Comparison of ENCODE assay signal across 8 cellular contexts in genomic region chr11:808427-809286, GRCh38. TPM values are rescaled to one million over a fixed set of nuclear protein-coding genes. Genes with fewer than 3 reads are reported as not detected.
DNase-seq lines count a peak whose midpoint lies in the region; ATAC-seq lines count a peak whose summit lies in the region.

No MANE protein-coding gene starts in this region.

- peak overlapping the region; percentile 98 to 99 for H3K27ac Mint-ChIP-seq in activated naive CD4-positive, alpha-beta T cell treated with anti-CD3 and anti-CD28 coated beads, Interleukin-2, amount 50 U/mL, for 72 hours
- peak overlapping the region; percentile 98 for H3K27ac Mint-ChIP-seq in stimulated activated memory B cell treated with anti-CD40 and anti-IgM and Interleukin-4, amounts not matched to agents 10 μg/mL and 1 μg/mL and 100 μg/mL, for 72 hours

- no peaks in the 10 kb centered on the region for H3K27me3 Mint-ChIP-seq in stimulated activated memory B cell treated with anti-CD40 and anti-IgM and Interleukin-4, amounts not matched to agents 10 μg/mL and 1 μg/mL and 100 μg/mL, for 72 hours

- peak; percentile 6 for DNase-seq in COLO668 (lab: John Stamatoyannopoulos, UW; ENCODE audit: unreplicated experiment)
- DNase-seq in HT-29 (ENCODE audit: low spot score): peak; percentile 83
- no peak for DNase-seq in activated naive CD4-positive, alpha-beta T cell treated with anti-CD3 and anti-CD28 coated beads, Interleukin-2, amount 50 U/mL, for 72 hours (ENCODE audit: low spot score in 2 of 2)
- DNase-seq in NCI-H345 (lab: John Stamatoyannopoulos, UW): no peak
- DNase-seq in NCI-H1417 treated with DMSO at 0.1 percent for 48 hours (lab: John Stamatoyannopoulos, UW): no peak

- H3K36me3 Mint-ChIP-seq in activated naive CD4-positive, alpha-beta T cell treated with anti-CD3 and anti-CD28 coated beads, Interleukin-2, amount 50 U/mL, for 72 hours: peaks cover 31 to 35% of the 10 kb centered on the region in 2 donors
- H3K36me3 Mint-ChIP-seq in stimulated activated memory B cell treated with anti-CD40 and anti-IgM and Interleukin-4, amounts not matched to agents 10 μg/mL and 1 μg/mL and 100 μg/mL, for 72 hours: peaks cover 28% of the 10 kb centered on the region

- no peak for ATAC-seq in activated naive CD4-positive, alpha-beta T cell treated with anti-CD3 and anti-CD28 coated beads, Interleukin-2, amount 50 U/mL, for 72 hours
- no peak for ATAC-seq in stimulated activated memory B cell treated with anti-CD40 and anti-IgM and Interleukin-4, amounts not matched to agents 10 μg/mL and 1 μg/mL and 100 μg/mL, for 72 hours
- ATAC-seq in HG03460 (IDR thresholded peaks at IDR 0.05; ENCODE audit: unreplicated experiment): no peak

- H3K4me3 ChIP-seq in iPS-11a (ENCODE audit: low read depth, low read length): peak overlapping the region; percentile 97

- no peaks in the 10 kb centered on the region for H3K9me3 Mint-ChIP-seq in activated naive CD4-positive, alpha-beta T cell treated with anti-CD3 and anti-CD28 coated beads, Interleukin-2, amount 50 U/mL, for 72 hours
- no peaks in the 10 kb centered on the region for H3K9me3 Mint-ChIP-seq in stimulated activated memory B cell treated with anti-CD40 and anti-IgM and Interleukin-4, amounts not matched to agents 10 μg/mL and 1 μg/mL and 100 μg/mL, for 72 hours

- H3K4me3 Mint-ChIP-seq in stimulated activated memory B cell treated with anti-CD40 and anti-IgM and Interleukin-4, amounts not matched to agents 10 μg/mL and 1 μg/mL and 100 μg/mL, for 72 hours: peak overlapping the region; percentile 85

- H3K4me1 Mint-ChIP-seq in stimulated activated memory B cell treated with anti-CD40 and anti-IgM and Interleukin-4, amounts not matched to agents 10 μg/mL and 1 μg/mL and 100 μg/mL, for 72 hours: peaks cover 50% of the 10 kb centered on the region

RNA-seq across cellular contexts. Expression of gene RPLP2, which starts 1.1 kb away (rescaled TPM):
- 1,913 and 1,915 TPM in 2 replicates for total RNA-seq in HT-29 (2014; rRNA removed; shearing (Covaris generic))
- 1,000 to 10,000 TPM; 3,020 to 3,653 TPM for total RNA-seq in activated naive CD4-positive, alpha-beta T cell treated with anti-CD3 and anti-CD28 coated beads, Interleukin-2, amount 50 U/mL, for 72 hours

RNA-seq across cellular contexts. Expression of gene PIDD1, which starts 3.6 kb away (rescaled TPM):
- 31.7 and 53.9 TPM in 2 replicates for total RNA-seq in HT-29 (2014; rRNA removed; shearing (Covaris generic))
- 10 to 100 TPM; 32.8 to 59.2 TPM for total RNA-seq in activated naive CD4-positive, alpha-beta T cell treated with anti-CD3 and anti-CD28 coated beads, Interleukin-2, amount 50 U/mL, for 72 hours

RNA-seq across cellular contexts. Expression of gene PNPLA2, which starts 10.1 kb away (rescaled TPM):
- total RNA-seq in HT-29 (2014; rRNA removed; shearing (Covaris generic)): 174 and 202 TPM in 2 replicates
- 10 to 100 TPM; 24.5 to 49.1 TPM for total RNA-seq in activated naive CD4-positive, alpha-beta T cell treated with anti-CD3 and anti-CD28 coated beads, Interleukin-2, amount 50 U/mL, for 72 hours

RNA-seq across cellular contexts. Expression of gene SLC25A22, which starts 10.6 kb away (rescaled TPM):
- total RNA-seq in HT-29 (2014; rRNA removed; shearing (Covaris generic)): 82.6 and 108 TPM in 2 replicates
- total RNA-seq in activated naive CD4-positive, alpha-beta T cell treated with anti-CD3 and anti-CD28 coated beads, Interleukin-2, amount 50 U/mL, for 72 hours: 10 to 100 TPM; 22.6 to 34.6 TPM

RNA-seq across cellular contexts. Expression of gene CEND1, which starts 18.8 kb away (rescaled TPM):
- 0.47 TPM in 1 of 2 replicates, not detected in the other for total RNA-seq in HT-29 (2014; rRNA removed; shearing (Covaris generic))
- total RNA-seq in activated naive CD4-positive, alpha-beta T cell treated with anti-CD3 and anti-CD28 coated beads, Interleukin-2, amount 50 U/mL, for 72 hours: 1 to 10 TPM in 1 of 2 donors, not detected in 1; 1.1 TPM

Comparison
In these comparisons a context has a peak if more than half of its experiments do, and no peak if none do; other contexts are left out.
1. DNase-seq: peak in COLO668 (single experiment) and HT-29 (single experiment); none in activated naive CD4-positive, alpha-beta T cell treated with anti-CD3 and anti-CD28 coated beads, Interleukin-2, amount 50 U/mL, for 72 hours (0 of 2), NCI-H345 (single experiment) and NCI-H1417 treated with DMSO at 0.1 percent for 48 hours (single experiment).